In genomic region chr1:206890125-206890637, GRCh38 we compare ENCODE assay signal across 1 cellular context.
TF ChIP-seq lines count a peak whose summit lies in the region.

No MANE protein-coding gene starts in this region.

TF ChIP-seq in K562, 482 proteins besides CTCF, POLR2A, EP300 and RAD21:
- TF ChIP-seq, protein P1, sequence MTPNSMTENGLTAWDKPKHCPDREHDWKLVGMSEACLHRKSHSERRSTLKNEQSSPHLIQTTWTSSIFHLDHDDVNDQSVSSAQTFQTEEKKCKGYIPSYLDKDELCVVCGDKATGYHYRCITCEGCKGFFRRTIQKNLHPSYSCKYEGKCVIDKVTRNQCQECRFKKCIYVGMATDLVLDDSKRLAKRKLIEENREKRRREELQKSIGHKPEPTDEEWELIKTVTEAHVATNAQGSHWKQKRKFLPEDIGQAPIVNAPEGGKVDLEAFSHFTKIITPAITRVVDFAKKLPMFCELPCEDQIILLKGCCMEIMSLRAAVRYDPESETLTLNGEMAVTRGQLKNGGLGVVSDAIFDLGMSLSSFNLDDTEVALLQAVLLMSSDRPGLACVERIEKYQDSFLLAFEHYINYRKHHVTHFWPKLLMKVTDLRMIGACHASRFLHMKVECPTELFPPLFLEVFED (CRISPR knock-in tag; conservative IDR thresholded peaks at IDR 0.05), result no peak
- no peak for TF ChIP-seq ZNF12 (CRISPR knock-in tag; IDR thresholded peaks at IDR 0.05)
- TF ChIP-seq ZKSCAN8 (CRISPR knock-in tag; IDR thresholded peaks at IDR 0.05), result 0 out of 2 replicates have a peak, but pooled peaks have one; percentile 57
- no peak for TF ChIP-seq ZNF696 (CRISPR knock-in tag; conservative IDR thresholded peaks at IDR 0.05)
- no peak for TF ChIP-seq CREM (IDR thresholded peaks at IDR 0.05; ENCODE audit: low read depth)
- TF ChIP-seq KLF13 (tag; IDR thresholded peaks at IDR 0.05; ENCODE audit: borderline replicate concordance, low read depth), result no peak
- no peak for TF ChIP-seq DMBX1 (CRISPR knock-in tag; IDR thresholded peaks at IDR 0.05; ENCODE audit: borderline replicate concordance)
- no peak for TF ChIP-seq U2AF2 (optimal IDR thresholded peaks at IDR 0.05; ENCODE audit: low read depth, low read length)
- no peak for TF ChIP-seq TRIM28 (IDR thresholded peaks at IDR 0.05)
- TF ChIP-seq, protein P2, sequence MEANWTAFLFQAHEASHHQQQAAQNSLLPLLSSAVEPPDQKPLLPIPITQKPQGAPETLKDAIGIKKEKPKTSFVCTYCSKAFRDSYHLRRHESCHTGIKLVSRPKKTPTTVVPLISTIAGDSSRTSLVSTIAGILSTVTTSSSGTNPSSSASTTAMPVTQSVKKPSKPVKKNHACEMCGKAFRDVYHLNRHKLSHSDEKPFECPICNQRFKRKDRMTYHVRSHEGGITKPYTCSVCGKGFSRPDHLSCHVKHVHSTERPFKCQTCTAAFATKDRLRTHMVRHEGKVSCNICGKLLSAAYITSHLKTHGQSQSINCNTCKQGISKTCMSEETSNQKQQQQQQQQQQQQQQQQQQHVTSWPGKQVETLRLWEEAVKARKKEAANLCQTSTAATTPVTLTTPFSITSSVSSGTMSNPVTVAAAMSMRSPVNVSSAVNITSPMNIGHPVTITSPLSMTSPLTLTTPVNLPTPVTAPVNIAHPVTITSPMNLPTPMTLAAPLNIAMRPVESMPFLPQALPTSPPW (CRISPR knock-in tag; IDR thresholded peaks at IDR 0.05), result 0 out of 2 replicates have a peak, but pooled peaks have one; percentile 5
- TF ChIP-seq ZNF830 (CRISPR knock-in tag; IDR thresholded peaks at IDR 0.05), result no peak
- no peak for TF ChIP-seq CHCHD3 (CRISPR knock-in tag; IDR thresholded peaks at IDR 0.05)
- no peak for TF ChIP-seq HSF4 (CRISPR knock-in tag; IDR thresholded peaks at IDR 0.05; ENCODE audit: borderline replicate concordance)
- no peak for TF ChIP-seq ATF7 (IDR thresholded peaks at IDR 0.05)
- TF ChIP-seq, protein P3, sequence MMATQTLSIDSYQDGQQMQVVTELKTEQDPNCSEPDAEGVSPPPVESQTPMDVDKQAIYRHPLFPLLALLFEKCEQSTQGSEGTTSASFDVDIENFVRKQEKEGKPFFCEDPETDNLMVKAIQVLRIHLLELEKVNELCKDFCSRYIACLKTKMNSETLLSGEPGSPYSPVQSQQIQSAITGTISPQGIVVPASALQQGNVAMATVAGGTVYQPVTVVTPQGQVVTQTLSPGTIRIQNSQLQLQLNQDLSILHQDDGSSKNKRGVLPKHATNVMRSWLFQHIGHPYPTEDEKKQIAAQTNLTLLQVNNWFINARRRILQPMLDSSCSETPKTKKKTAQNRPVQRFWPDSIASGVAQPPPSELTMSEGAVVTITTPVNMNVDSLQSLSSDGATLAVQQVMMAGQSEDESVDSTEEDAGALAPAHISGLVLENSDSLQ (IDR thresholded peaks at IDR 0.05), result peak; percentile 42; the same call in 1 of the 2 replicates
- no peak for TF ChIP-seq TAF15 (IDR thresholded peaks at IDR 0.05; ENCODE audit: low read depth, low read length)
- TF ChIP-seq SAFB2 (IDR thresholded peaks at IDR 0.05; ENCODE audit: borderline replicate concordance, low read depth, low read length, severe bottlenecking), result no peak
- TF ChIP-seq RFX1 (IDR thresholded peaks at IDR 0.05), result no peak
- TF ChIP-seq MAZ (CRISPR knock-in tag; conservative IDR thresholded peaks at IDR 0.05 in 1 of 2, IDR thresholded peaks at IDR 0.05 in 1 of 2), result 0 out of 4 replicates have a peak, but pooled peaks of 1 of the 2 experiments have one; percentile 22
- TF ChIP-seq ARID1B (IDR thresholded peaks at IDR 0.05), result no peak
- TF ChIP-seq CC2D1A (IDR thresholded peaks at IDR 0.05), result no peak
